Comparison of ENCODE assay signal across 10 cellular contexts in the genomic region with DNA sequence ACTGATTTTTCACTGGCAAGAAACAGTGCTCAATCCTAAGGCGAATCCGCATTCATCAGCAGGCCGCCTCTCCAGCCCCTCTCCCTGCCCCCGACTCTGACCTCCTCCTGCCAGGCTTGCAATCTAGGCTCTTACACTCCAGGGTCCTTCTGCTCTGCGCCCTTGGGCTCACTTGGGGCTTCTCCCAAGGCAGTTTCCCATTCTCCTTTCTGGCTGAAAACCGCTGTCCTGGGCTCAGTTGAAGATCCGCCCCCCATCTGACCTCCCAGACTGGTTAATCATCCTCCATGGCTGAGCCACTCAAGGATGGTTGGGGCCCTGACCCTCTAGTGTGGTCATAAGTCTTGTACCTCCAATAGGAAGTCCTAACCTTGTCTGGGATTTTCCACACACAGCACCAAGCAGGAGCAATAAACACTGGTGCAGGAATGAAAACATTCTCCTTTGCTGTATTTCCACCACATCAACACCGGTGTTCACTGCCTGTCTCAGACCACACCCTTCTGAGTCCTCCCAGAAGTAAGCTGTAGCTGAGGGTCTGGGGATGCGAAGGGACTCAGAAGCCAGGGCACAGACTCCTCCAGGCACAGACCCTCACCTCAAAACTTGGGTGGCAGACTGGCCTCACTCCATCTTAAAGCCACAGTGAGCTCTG. TPM values are rescaled to one million over a fixed set of nuclear protein-coding genes. Genes with fewer than 3 reads are reported as not detected.
DNase-seq lines count a peak whose midpoint lies in the region; TF ChIP-seq lines count a peak whose summit lies in the region.
"Had no signal": no experiment of that assay in that cellular context is flagged by ENCODE, and none has a peak within 500 bp of the region (broad histone marks: within the 10 kb centered on the region; RNA-seq: fewer than 3 reads in every experiment).

No MANE protein-coding gene starts in this region.

- no peaks in the 10 kb centered on the region for H3K9me2 ChIP-seq in PC-9 (ENCODE audit: insufficient read depth)

- CTCF ChIA-PET in PC-9 (lab: Charles Lee): no interaction called here

- peaks cover 98% of the 10 kb centered on the region for H3K79me2 ChIP-seq in PC-9 (ENCODE audit: low read depth)
- H3K79me2 ChIP-seq in osteoblast (ENCODE audit: insufficient read depth, low read length): peaks cover 49% of the 10 kb centered on the region

- H3K9me3 ChIP-seq in PC-9 (ENCODE audit: insufficient read depth, low read depth) (no peaks in the 10 kb centered on the region), osteoblast (ENCODE audit: low read depth, low read length) (no peaks in the 10 kb centered on the region)

- H4K20me1 ChIP-seq in PC-9 (ENCODE audit: insufficient read depth) (peaks cover 75% of the 10 kb centered on the region), osteoblast (ENCODE audit: insufficient read depth, low read length) (peaks cover 62% of the 10 kb centered on the region)

- H3F3A ChIP-seq in PC-9 (ENCODE audit: insufficient read depth, low read depth): peaks cover 49% of the 10 kb centered on the region; the same call in 1 of the 2 replicates

- peaks cover 53% of the 10 kb centered on the region for H3K4me1 ChIP-seq in PC-9 (replicated peaks; ENCODE audit: insufficient read depth)
- H3K4me1 ChIP-seq in osteoblast (ENCODE audit: insufficient read depth, low read length): peaks cover 43% of the 10 kb centered on the region

- TF ChIP-seq CTCF in PC-9 (conservative IDR thresholded peaks at IDR 0.05) (no peak), foreskin fibroblast (IDR thresholded peaks at IDR 0.05; ENCODE audit: low read depth, low read length) (no peak), osteoblast (IDR thresholded peaks at IDR 0.05; ENCODE audit: extremely low read depth, low read depth, low read length) (no peak)

- DNase-seq in AG08396 (ENCODE audit: low spot score) (peak; percentile 59), PC-9 (no peak), foreskin fibroblast (peak; percentile 47 to 55), osteoblast (ENCODE audit: insufficient read length, low spot score, missing footprints) (peak; percentile 86), NK-92 (lab: John Stamatoyannopoulos, UW; ENCODE audit: unreplicated experiment) (no peak), Kasumi-1 (lab: John Stamatoyannopoulos, UW) (no peak), NCI-H128 (lab: John Stamatoyannopoulos, UW; ENCODE audit: unreplicated experiment) (no peak)
- DNase-seq in activated T-cell treated with anti-CD3 and anti-CD28 coated beads, Interleukin-2, amount 50 U/mL, for 48 hours: no peak
- DNase-seq: activated T-cell treated with anti-CD3 and anti-CD28 coated beads, Interleukin-2, amount 50 U/mL, for 24 hours; NCI-H2107 had no signal

- peak overlapping the region; percentile 29 for H3K27ac ChIP-seq in PC-9
- peak overlapping the region; percentile 27 for H3K27ac ChIP-seq in osteoblast (ENCODE audit: low read depth, low read length)

- intact Hi-C loops in PC-9 (cut with micrococcal nuclease; ENCODE audit: unreplicated experiment): no loop called here

- POLR2A ChIA-PET in PC-9 (lab: Charles Lee; ENCODE audit: unreplicated experiment): no interaction called here

- H3K4me2 ChIP-seq in PC-9: no peak overlapping the region
- no peak overlapping the region for H3K4me2 ChIP-seq in osteoblast (ENCODE audit: insufficient read depth, low read length)

- no TSS peak for BruUV-seq in PC-9 (replicated peaks; lab: Mats Ljungman, UMichigan)

- H3K36me3 ChIP-seq in PC-9 (ENCODE audit: low read depth) (peaks cover 34% of the 10 kb centered on the region), osteoblast (ENCODE audit: insufficient read depth, low read length) (peaks cover under 1% of the 10 kb centered on the region)

- H2AFZ ChIP-seq in PC-9: no peak overlapping the region
- no peak overlapping the region for H2AFZ ChIP-seq in osteoblast (ENCODE audit: low read length)

- H3K4me3 ChIP-seq in PC-9 (no peak overlapping the region), foreskin fibroblast (ENCODE audit: low read depth in 1 of 2, low read length in 2 of 2) (no peak overlapping the region), osteoblast (ENCODE audit: insufficient read depth, low read length) (no peak overlapping the region)

- H3K27me3 ChIP-seq in PC-9 (ENCODE audit: insufficient read depth, low read depth) (no peaks in the 10 kb centered on the region), osteoblast (ENCODE audit: insufficient read depth, low read length) (no peaks in the 10 kb centered on the region)

RNA-seq across cellular contexts. Expression of a gene that starts 42.4 kb away (rescaled TPM):
- total RNA-seq in PC-9 (2021): 111 and 143 TPM in 2 replicates
- 67.3 and 88.1 TPM in 2 replicates for total RNA-seq in osteoblast

Comparison
In these comparisons a context has a peak if more than half of its experiments do, and no peak if none do; other contexts are left out.
1. DNase-seq: peak in AG08396 (single experiment), foreskin fibroblast (2 of 2) and osteoblast (single experiment); none in PC-9 (0 of 2), NK-92 (single experiment), Kasumi-1 (0 of 2), NCI-H128 (single experiment) and activated T-cell treated with anti-CD3 and anti-CD28 coated beads, Interleukin-2, amount 50 U/mL, for 48 hours (0 of 2).